In genomic region chr16:89505204-89506112, GRCh38 we compare ENCODE assay signal across 1 cellular context.
TF ChIP-seq lines count a peak whose summit lies in the region.

No MANE protein-coding gene starts in this region.

TF ChIP-seq in HepG2, 621 proteins besides CTCF, POLR2A, EP300 and RAD21 (continued from another document and continues in another):
- no peak for TF ChIP-seq SMC3 (IDR thresholded peaks at IDR 0.05; ENCODE audit: low read length)
- TF ChIP-seq ZNF607 (CRISPR knock-in tag; IDR thresholded peaks at IDR 0.05; ENCODE audit: borderline replicate concordance), result peak; percentile 93; the same call in 1 of the 2 replicates
- peak; percentile 85; the same call in 1 of the 2 replicates for TF ChIP-seq ZNF558 (CRISPR knock-in tag; IDR thresholded peaks at IDR 0.05; ENCODE audit: borderline replicate concordance)
- no peak; the same call in 1 of the 2 replicates for TF ChIP-seq ZNF121 (CRISPR knock-in tag; IDR thresholded peaks at IDR 0.05)
- peak; percentile 76 for TF ChIP-seq ZBTB2 (CRISPR knock-in tag; IDR thresholded peaks at IDR 0.05; ENCODE audit: low read depth)
- peak; percentile 87 for TF ChIP-seq GATAD1 (CRISPR knock-in tag; IDR thresholded peaks at IDR 0.05)
- TF ChIP-seq KLF16 (CRISPR knock-in tag; IDR thresholded peaks at IDR 0.05), result peak in 1 of 2 experiments; percentile 83; a peak in 2 of 4 replicates
- TF ChIP-seq PBX2 (CRISPR knock-in tag; IDR thresholded peaks at IDR 0.05), result no peak
- TF ChIP-seq FOSL2 (CRISPR knock-in tag; IDR thresholded peaks at IDR 0.05), result peak; percentile 93
- no peak for TF ChIP-seq ZNF496 (CRISPR knock-in tag; IDR thresholded peaks at IDR 0.05; ENCODE audit: insufficient replicate concordance)
- TF ChIP-seq GATA4 (IDR thresholded peaks at IDR 0.05; ENCODE audit: borderline replicate concordance, low read depth), result peak; percentile 75; the same call in 1 of the 2 replicates
- no peak for TF ChIP-seq BATF2 (CRISPR knock-in tag; IDR thresholded peaks at IDR 0.05)
- TF ChIP-seq FOXK2 (IDR thresholded peaks at IDR 0.05), result peak; percentile 82
- no peak for TF ChIP-seq PRDM15 (CRISPR knock-in tag; IDR thresholded peaks at IDR 0.05)
- no peak for TF ChIP-seq ISX (CRISPR knock-in tag; conservative IDR thresholded peaks at IDR 0.05)
- no peak for TF ChIP-seq CENPT (CRISPR knock-in tag; IDR thresholded peaks at IDR 0.05; ENCODE audit: low read depth)
- no peak for TF ChIP-seq HDAC6 (IDR thresholded peaks at IDR 0.05; ENCODE audit: low read depth, low read length)
- peak; percentile 70; the same call in 1 of the 2 replicates for TF ChIP-seq KDM5B (CRISPR knock-in tag; IDR thresholded peaks at IDR 0.05; ENCODE audit: borderline replicate concordance)
- peak; percentile 47 for TF ChIP-seq ZFY (CRISPR knock-in tag; IDR thresholded peaks at IDR 0.05)
- no peak for TF ChIP-seq FOXM1 (CRISPR knock-in tag; IDR thresholded peaks at IDR 0.05)
- TF ChIP-seq ELF4 (CRISPR knock-in tag; IDR thresholded peaks at IDR 0.05; ENCODE audit: borderline replicate concordance), result peak; percentile 99
- peak; percentile 82 for TF ChIP-seq ATF2 (CRISPR knock-in tag; IDR thresholded peaks at IDR 0.05)
- peak; percentile 65; the same call in 1 of the 2 replicates for TF ChIP-seq SIX4 (CRISPR knock-in tag; IDR thresholded peaks at IDR 0.05)
- TF ChIP-seq ZNF136 (CRISPR knock-in tag; IDR thresholded peaks at IDR 0.05; ENCODE audit: low read depth), result no peak
- peak; percentile 39; the same call in 1 of the 2 replicates for TF ChIP-seq HIC2 (CRISPR knock-in tag; IDR thresholded peaks at IDR 0.05; ENCODE audit: low read depth)
- TF ChIP-seq ZNF225 (CRISPR knock-in tag; IDR thresholded peaks at IDR 0.05), result peak; percentile 85; the same call in 1 of the 2 replicates
- no peak; the same call in 1 of the 2 replicates for TF ChIP-seq PLSCR1 (CRISPR knock-in tag; IDR thresholded peaks at IDR 0.05; ENCODE audit: borderline replicate concordance)
- no peak for TF ChIP-seq ZNF577 (CRISPR knock-in tag; IDR thresholded peaks at IDR 0.05; ENCODE audit: borderline replicate concordance, low read depth)
- TF ChIP-seq TAF15 (IDR thresholded peaks at IDR 0.05; ENCODE audit: low read depth, low read length, poor library complexity, severe bottlenecking), result no peak
- TF ChIP-seq ZMAT3 (CRISPR knock-in tag; conservative IDR thresholded peaks at IDR 0.05), result peak; percentile 84; the same call in 1 of the 2 replicates
- peak; percentile 57; the same call in 1 of the 2 replicates for TF ChIP-seq ZFP36L2 (CRISPR knock-in tag; IDR thresholded peaks at IDR 0.05)
- no peak for TF ChIP-seq ZKSCAN1 (IDR thresholded peaks at IDR 0.05; ENCODE audit: low read length)
- peak; percentile 94 for TF ChIP-seq ZBTB20 (CRISPR knock-in tag; IDR thresholded peaks at IDR 0.05; ENCODE audit: borderline replicate concordance, low read depth)
- no peak for TF ChIP-seq THYN1 (CRISPR knock-in tag; IDR thresholded peaks at IDR 0.05; ENCODE audit: borderline replicate concordance, low read depth)
- TF ChIP-seq JUN (CRISPR knock-in tag; IDR thresholded peaks at IDR 0.05), result peak; percentile 91
- TF ChIP-seq ZBTB40 (IDR thresholded peaks at IDR 0.05), result no peak
- peak; percentile 84; the same call in 1 of the 2 replicates for TF ChIP-seq ZBTB40 (CRISPR knock-in tag; IDR thresholded peaks at IDR 0.05)
- peak; percentile 89; the same call in 1 of the 2 replicates for TF ChIP-seq MEIS2 (CRISPR knock-in tag; IDR thresholded peaks at IDR 0.05)
- peak; percentile 53; the same call in 1 of the 2 replicates for TF ChIP-seq ATF7 (IDR thresholded peaks at IDR 0.05)
- TF ChIP-seq ATF7 (CRISPR knock-in tag; IDR thresholded peaks at IDR 0.05), result peak; percentile 94
